ENCODE assay signal across 13 cellular contexts in genomic region chr10:122343936-122344335, GRCh38. TPM values are rescaled to one million over a fixed set of nuclear protein-coding genes. Genes with fewer than 3 reads are reported as not detected.
DNase-seq lines count a peak whose midpoint lies in the region; ATAC-seq and TF ChIP-seq lines count a peak whose summit lies in the region.
"Had no signal": no experiment of that assay in that cellular context is flagged by ENCODE, and none has a peak within 500 bp of the region (broad histone marks: within the 10 kb centered on the region; RNA-seq: fewer than 3 reads in every experiment).

No MANE protein-coding gene starts in this region.

- H4K20me1 ChIP-seq in BLaER1 treated with 17β-estradiol and CSF1 and Interleukin-3, amounts not matched to agents 10 nM and 100 nM = no peaks in the 10 kb centered on the region; a peak in 2 of 22 replicates
- H4K20me1 ChIP-seq in OCI-LY3 (ENCODE audit: insufficient read depth, low read length) = no peaks in the 10 kb centered on the region

- no peak overlapping the region for H2AK5ac ChIP-seq in trophoblast cell (ENCODE audit: low read length)

- no peak overlapping the region for H3K4ac ChIP-seq in trophoblast cell (ENCODE audit: low read depth, low read length)

- H3K14ac ChIP-seq in trophoblast cell (ENCODE audit: low read length) = no peak overlapping the region

- intact Hi-C loops in dorsolateral prefrontal cortex (cut with DNase I) = loop anchor here (5.0 to 10.0 kb wide), 4 partner anchors 47 to 223 kb away; no protein-coding TSS in a partner anchor

- ATAC-seq in HG03469 (IDR thresholded peaks at IDR 0.05; ENCODE audit: unreplicated experiment) = no peak
- ATAC-seq: GM12878, GM23338 had no signal

- H2BK120ac ChIP-seq in trophoblast cell (ENCODE audit: insufficient read depth, low read length, poor library complexity) = no peak overlapping the region

- peak overlapping the region in 9 of 11 experiments; percentile 15 to 69 (median 54); a peak in 16 of 22 replicates for H3K4me2 ChIP-seq in BLaER1 treated with 17β-estradiol and CSF1 and Interleukin-3, amounts not matched to agents 10 nM and 100 nM
- H3K4me2 ChIP-seq in OCI-LY3 (ENCODE audit: low read length) (peak overlapping the region; percentile 89), trophoblast cell (ENCODE audit: low read length) (no peak overlapping the region)
- H3K4me2 ChIP-seq: GM23338 had no signal

- no peak overlapping the region for H3K23ac ChIP-seq in trophoblast cell (ENCODE audit: low read length)

- no peak overlapping the region for H4K12ac ChIP-seq in trophoblast cell (ENCODE audit: low read depth, low read length)

- H3K27ac ChIP-seq in BLaER1 treated with 17β-estradiol and CSF1 and Interleukin-3, amounts not matched to agents 10 nM and 100 nM = no peak overlapping the region
- H3K27ac ChIP-seq in OCI-LY3 (ENCODE audit: low read length) (peak overlapping the region; percentile 91), dorsolateral prefrontal cortex (peak overlapping the region in 33 of 59 donors; percentile 2 to 89 (median 75)), trophoblast cell (ENCODE audit: low read depth, low read length) (no peak overlapping the region)

- no peak overlapping the region for H4K8ac ChIP-seq in trophoblast cell (ENCODE audit: low read depth, low read length)

- H3K4me3 ChIP-seq in BLaER1 treated with 17β-estradiol and CSF1 and Interleukin-3, amounts not matched to agents 10 nM and 100 nM = no peak overlapping the region
- H3K4me3 ChIP-seq in OCI-LY3 (ENCODE audit: low read length) (peak overlapping the region; percentile 69), dorsolateral prefrontal cortex (no peak overlapping the region), trophoblast cell (ENCODE audit: low read depth, low read length) (no peak overlapping the region)
- H3K4me3 ChIP-seq: GM12878, GM23338, HAP-1 had no signal

- H3K79me1 ChIP-seq in trophoblast cell (ENCODE audit: low read length) = peaks cover 2% of the 10 kb centered on the region

- H3K4me1 ChIP-seq in BLaER1 treated with 17β-estradiol and CSF1 and Interleukin-3, amounts not matched to agents 10 nM and 100 nM = peaks cover 22 to 48% (median 44%) of the 10 kb centered on the region in 10 experiments
- H3K4me1 ChIP-seq in OCI-LY3 (ENCODE audit: low read length) = peaks cover 52% of the 10 kb centered on the region
- peaks cover 3 to 17% of the 10 kb centered on the region in 2 experiments for H3K4me1 ChIP-seq in trophoblast cell (ENCODE audit: control insufficient read depth in 1 of 2, insufficient read depth in 2 of 2, low read length in 2 of 2)
- H3K4me1 ChIP-seq: BE2C, HAP-1 had no signal

- H3K79me2 ChIP-seq in OCI-LY3 (ENCODE audit: low read length) (no peaks in the 10 kb centered on the region), trophoblast cell (ENCODE audit: control insufficient read depth, insufficient read depth, low read length, poor library complexity) (no peaks in the 10 kb centered on the region)

- H3K36me3 ChIP-seq in BLaER1 treated with 17β-estradiol and CSF1 and Interleukin-3, amounts not matched to agents 10 nM and 100 nM = no peaks in the 10 kb centered on the region
- peaks cover 4% of the 10 kb centered on the region for H3K36me3 ChIP-seq in OCI-LY3 (replicated peaks; ENCODE audit: low read depth, low read length)
- H3K36me3 ChIP-seq in trophoblast cell (ENCODE audit: control insufficient read depth in 1 of 2, insufficient read depth in 2 of 2, low read length in 2 of 2) = no peaks in the 10 kb centered on the region
- H3K36me3 ChIP-seq: BE2C, HAP-1 had no signal

- no peak overlapping the region for H4K91ac ChIP-seq in trophoblast cell (ENCODE audit: low read depth, low read length)

- TF ChIP-seq CTCF in OCI-LY3 (IDR thresholded peaks at IDR 0.05; ENCODE audit: low read depth, low read length) = no peak
- no peak for TF ChIP-seq CTCF in dorsolateral prefrontal cortex (IDR thresholded peaks at IDR 0.05 in 54 of 56, conservative IDR thresholded peaks at IDR 0.05 in 2 of 56; ENCODE audit: low read depth in 1 of 56, partially characterized antibody in 56 of 56)

- no peak overlapping the region for H3K9ac ChIP-seq in BLaER1 treated with 17β-estradiol and CSF1 and Interleukin-3, amounts not matched to agents 10 nM and 100 nM
- H3K9ac ChIP-seq in OCI-LY3 (ENCODE audit: low read length) = peak overlapping the region; percentile 62
- no peak overlapping the region for H3K9ac ChIP-seq in trophoblast cell (ENCODE audit: low read length)

- DNase-seq in dorsolateral prefrontal cortex = no peak
- peak; percentile 94 to 98 for DNase-seq in trophoblast cell
- no peak for DNase-seq in GM19240 (ENCODE audit: insufficient read length, low spot score)
- DNase-seq in activated CD8-positive, alpha-beta memory T cell treated with anti-CD3 and anti-CD28 coated beads, Interleukin-2, amount 50 U/mL, for 48 hours = no peak
- DNase-seq: BE2C; CD4-positive, CD25-positive, alpha-beta regulatory T cell; DMS53 had no signal

- no CpG with 5 or more reads among the region's 8 CpGs for WGBS in trophoblast cell (ENCODE audit: extremely low coverage, insufficient coverage, insufficient read length)

- H3K27me3 ChIP-seq in BLaER1 treated with 17β-estradiol and CSF1 and Interleukin-3, amounts not matched to agents 10 nM and 100 nM = no peaks in the 10 kb centered on the region; a peak in 1 of 22 replicates
- H3K27me3 ChIP-seq in OCI-LY3 (ENCODE audit: low read depth, low read length) (peaks cover 25% of the 10 kb centered on the region), dorsolateral prefrontal cortex (no peaks in the 10 kb centered on the region), trophoblast cell (ENCODE audit: insufficient read depth, low read length) (no peaks in the 10 kb centered on the region)
- H3K27me3 ChIP-seq: BE2C had no signal

- H2BK12ac ChIP-seq in trophoblast cell (ENCODE audit: low read length) = peak overlapping the region; percentile 50

- peaks cover 0 to 15% (median 10%) of the 10 kb centered on the region in 11 experiments; a peak in 13 of 22 replicates for H3K9me3 ChIP-seq in BLaER1 treated with 17β-estradiol and CSF1 and Interleukin-3, amounts not matched to agents 10 nM and 100 nM (replicated peaks in 1 of 11)
- H3K9me3 ChIP-seq in OCI-LY3 (ENCODE audit: insufficient read depth, low read length) = no peaks in the 10 kb centered on the region
- peaks cover 5% of the 10 kb centered on the region for H3K9me3 ChIP-seq in trophoblast cell (ENCODE audit: insufficient read depth, low read depth, low read length)
- H3K9me3 ChIP-seq: BE2C, HAP-1 had no signal

- H2AFZ ChIP-seq in OCI-LY3 (ENCODE audit: low read depth, low read length) = no peak overlapping the region
- no peak overlapping the region for H2AFZ ChIP-seq in trophoblast cell (ENCODE audit: insufficient read depth, low read length, poor library complexity)
- H2AFZ ChIP-seq: GM23338 had no signal

- no peak overlapping the region for H2BK5ac ChIP-seq in trophoblast cell (ENCODE audit: low read depth, low read length, poor library complexity)

- no peak overlapping the region for H3K18ac ChIP-seq in trophoblast cell (ENCODE audit: low read length)

RNA-seq across cellular contexts. Expression of gene PLEKHA1, which starts 30.6 kb away (rescaled TPM):
- total RNA-seq in dorsolateral prefrontal cortex = 100 to 1,000 TPM in 89 of 120 experiments, 10 to 100 TPM in 31; 60.2 to 156 (median 112) TPM
- polyA plus RNA-seq in trophoblast cell (2013) = 22.8 and 23.3 TPM in 2 replicates

Comparison
In these comparisons a context has a peak if more than half of its experiments do, and no peak if none do; other contexts are left out.
1. H3K27ac ChIP-seq: peak in OCI-LY3 (single experiment) and dorsolateral prefrontal cortex (33 of 59); none in BLaER1 treated with 17β-estradiol and CSF1 and Interleukin-3, amounts not matched to agents 10 nM and 100 nM (0 of 11) and trophoblast cell (single experiment).
2. DNase-seq: peak in trophoblast cell (2 of 2); none in dorsolateral prefrontal cortex (0 of 10), GM19240 (single experiment) and activated CD8-positive, alpha-beta memory T cell treated with anti-CD3 and anti-CD28 coated beads, Interleukin-2, amount 50 U/mL, for 48 hours (single experiment).